ENCODE assay signal across 16 cellular contexts in the genomic region with DNA sequence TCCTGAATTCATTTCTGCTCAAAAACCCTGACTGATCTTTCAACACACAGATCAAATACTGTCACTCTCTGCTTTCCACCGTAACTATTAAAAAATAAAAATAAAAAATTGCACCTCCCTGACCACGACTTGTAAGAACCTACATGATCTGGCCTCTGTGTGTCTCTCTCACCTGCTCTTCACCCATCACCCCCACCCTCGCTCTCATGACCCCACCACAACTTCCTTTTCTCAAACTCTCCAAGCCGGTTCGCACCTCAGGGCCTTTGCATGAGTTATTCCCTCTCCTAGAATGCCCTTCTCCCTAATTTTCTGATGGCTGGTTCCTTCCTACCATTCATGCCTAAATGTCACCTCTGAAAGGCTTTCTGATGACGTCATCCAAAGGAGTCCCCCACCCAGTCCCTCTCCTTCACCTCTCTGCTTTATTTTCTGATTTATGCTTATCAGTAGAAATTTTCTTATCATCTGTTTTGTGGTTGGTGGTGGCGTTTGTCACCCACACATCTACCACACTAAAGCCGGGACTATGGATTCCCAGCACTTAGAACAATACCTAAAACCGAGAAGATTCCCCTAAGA. TPM values are rescaled to one million over a fixed set of nuclear protein-coding genes. Genes with fewer than 3 reads are reported as not detected.
DNase-seq lines count a peak whose midpoint lies in the region; ATAC-seq, FAIRE-seq and TF ChIP-seq lines count a peak whose summit lies in the region.
"Had no signal": no experiment of that assay in that cellular context is flagged by ENCODE, and none has a peak within 500 bp of the region (broad histone marks: within the 10 kb centered on the region; RNA-seq: fewer than 3 reads in every experiment).

No MANE protein-coding gene starts in this region.

- no peak overlapping the region for H3K27ac ChIP-seq in K562 (ENCODE audit: extremely low read depth, low read depth, low read length)
- peak overlapping the region; percentile 6 to 61 for H3K27ac ChIP-seq in uterus

- no peak for TF ChIP-seq RAD21 in K562 (CRISPR knock-in tag; conservative IDR thresholded peaks at IDR 0.05 in 1 of 2, IDR thresholded peaks at IDR 0.05 in 1 of 2)

- BruUV-seq in K562 (replicated peaks; lab: Mats Ljungman, UMichigan), result no TSS peak

- POLR2A ChIA-PET in K562 (lab: Yijun Ruan, JAX), result interaction anchor here (1.7 kb wide), 1 partner anchor 9 kb away, joined by 12 read pairs; the partner anchor contains the start of gene CNKSR3

- no peak for FAIRE-seq in K562 (lab: Jason Lieb, UNC)

- CTCF ChIA-PET in K562 (lab: Yijun Ruan, JAX; ENCODE audit: low intra/inter-chr PET ratio), result no interaction called here

- no peak overlapping the region for H3K4me2 ChIP-seq in K562 (ENCODE audit: insufficient read depth, low read length)
- H3K4me2 ChIP-seq: SK-N-SH had no signal

- peaks cover 91% of the 10 kb centered on the region for H3K79me2 ChIP-seq in K562 (ENCODE audit: control insufficient read depth, insufficient read depth, low read length)

- H3K36me3 ChIP-seq in K562 (ENCODE audit: control insufficient read depth, insufficient read depth, low read length) (peaks cover 23% of the 10 kb centered on the region), uterus (no peaks in the 10 kb centered on the region)

- no peak overlapping the region for H3K4me3 ChIP-seq in K562
- H3K4me3 ChIP-seq in uterus, result no peak overlapping the region

- 46% methylated on average over 9 of the region's 9 CpGs for WGBS in K562 (ENCODE audit: insufficient coverage, low coverage, missing lambda C conversion rate)

- no peak for TF ChIP-seq EP300 in K562 (IDR thresholded peaks at IDR 0.05; ENCODE audit: low read length)

- peak overlapping the region in 2 of 3 experiments; percentile 62 to 85 for H3K27ac Mint-ChIP-seq in nephron

- ATAC-seq in HG03432 (IDR thresholded peaks at IDR 0.05; ENCODE audit: unreplicated experiment) (peak; percentile 37), K562 (peak; percentile 49)

- H3K4me1 Mint-ChIP-seq in nephron, result peaks cover 68% of the 10 kb centered on the region

- peaks cover 40% of the 10 kb centered on the region for H3K36me3 Mint-ChIP-seq in nephron (ENCODE audit: low read depth)
- H3K36me3 Mint-ChIP-seq: CD8-positive, alpha-beta memory T cell had no signal

- H4K20me1 ChIP-seq in K562 (replicated peaks; ENCODE audit: control insufficient read depth, insufficient read depth, low read length), result no peaks in the 10 kb centered on the region; the same call in 1 of the 2 replicates

- in situ Hi-C loops in K562 (cut with MboI), result loop anchor here (25.0 kb wide), 1 partner anchor 1514 kb away; the partner anchor contains the start of gene FBXO5

- DNase-seq in K562 (ENCODE audit: extremely low read depth in 1 of 4, low spot score in 3 of 4) (peak in 2 of 4 experiments; percentile 68 to 72), uterus (no peak), inferior parietal cortex (ENCODE audit: extremely low spot score) (no peak), HPDE6-E6E7 (ENCODE audit: extremely low spot score) (no peak), islet precursor cell (no peak)
- DNase-seq: CD8-positive, alpha-beta memory T cell; DMS79 treated with DMSO at 0.1 percent for 48 hours; KG1; NCI-H1105 treated with DMSO at 0.1 percent for 48 hours; NCI-H187; NCI-H226; NCI-H524; SHP77 treated with DMSO at 0.1 percent for 48 hours had no signal

- H3K27me3 Mint-ChIP-seq in nephron (ENCODE audit: low read depth), result no peaks in the 10 kb centered on the region

- no peaks in the 10 kb centered on the region for H3K9me3 ChIP-seq in K562 (replicated peaks; ENCODE audit: control insufficient read depth, insufficient read depth, low read depth, low read length)
- H3K9me3 ChIP-seq in uterus, result no peaks in the 10 kb centered on the region
- H3K9me3 ChIP-seq: SK-N-SH had no signal

- no peak overlapping the region for H3K4me3 Mint-ChIP-seq in nephron
- H3K4me3 Mint-ChIP-seq: CD8-positive, alpha-beta memory T cell had no signal

- no peaks in the 10 kb centered on the region for H3K9me1 ChIP-seq in K562 (ENCODE audit: control insufficient read depth, insufficient read depth, low read length)

- intact Hi-C loops in K562 (cut with micrococcal nuclease), result loop anchor here (5.0 kb wide), 1 partner anchor 64 kb away; no protein-coding TSS in a partner anchor
- intact Hi-C loops in uterus (cut with DNase I; ENCODE audit: low total_unique reads), result no loop called here

- no peak overlapping the region for H3K9ac ChIP-seq in K562 (ENCODE audit: insufficient read depth in 1 of 2, low read depth in 2 of 2, low read length in 2 of 2)
- H3K9ac ChIP-seq: SK-N-SH had no signal

- no peaks in the 10 kb centered on the region for H3K27me3 ChIP-seq in K562 (ENCODE audit: control insufficient read depth in 2 of 2, insufficient read depth in 2 of 2, low read length in 2 of 2)
- H3K27me3 ChIP-seq in uterus, result no peaks in the 10 kb centered on the region

- no peaks in the 10 kb centered on the region for H3K9me3 Mint-ChIP-seq in nephron

- H3K4me1 ChIP-seq in K562 (replicated peaks in 1 of 2; ENCODE audit: control insufficient read depth in 2 of 2, insufficient read depth in 2 of 2, low read length in 2 of 2) (peaks cover 5 to 6% of the 10 kb centered on the region in 2 experiments; a peak in 4 of 5 replicates), uterus (no peaks in the 10 kb centered on the region)

- TF ChIP-seq POLR2A in K562 (conservative IDR thresholded peaks at IDR 0.05) (no peak), uterus (IDR thresholded peaks at IDR 0.05) (no peak)

- no peak overlapping the region for H2AFZ ChIP-seq in K562 (ENCODE audit: low read depth, low read length)

- TF ChIP-seq CTCF in K562 (IDR thresholded peaks at IDR 0.05 in 2 of 3, conservative IDR thresholded peaks at IDR 0.05 in 1 of 3; ENCODE audit: insufficient read depth in 2 of 3, low read depth in 1 of 3, low read length in 3 of 3) (no peak; a peak in 1 of 6 replicates), nephron (IDR thresholded peaks at IDR 0.05; ENCODE audit: unreplicated experiment in 3 of 3) (no peak), uterus (IDR thresholded peaks at IDR 0.05) (no peak)

TF ChIP-seq in K562, 482 proteins besides CTCF, POLR2A, EP300 and RAD21 (continues in another document):
- TF ChIP-seq ARNT (IDR thresholded peaks at IDR 0.05), result peak in 1 of 2 experiments; percentile 26; a peak in 1 of 4 replicates
- no peak for TF ChIP-seq IRF1 (CRISPR knock-in tag; IDR thresholded peaks at IDR 0.05; ENCODE audit: borderline replicate concordance)
- no peak for TF ChIP-seq ZC3H8 (IDR thresholded peaks at IDR 0.05)
- TF ChIP-seq, protein P1, sequence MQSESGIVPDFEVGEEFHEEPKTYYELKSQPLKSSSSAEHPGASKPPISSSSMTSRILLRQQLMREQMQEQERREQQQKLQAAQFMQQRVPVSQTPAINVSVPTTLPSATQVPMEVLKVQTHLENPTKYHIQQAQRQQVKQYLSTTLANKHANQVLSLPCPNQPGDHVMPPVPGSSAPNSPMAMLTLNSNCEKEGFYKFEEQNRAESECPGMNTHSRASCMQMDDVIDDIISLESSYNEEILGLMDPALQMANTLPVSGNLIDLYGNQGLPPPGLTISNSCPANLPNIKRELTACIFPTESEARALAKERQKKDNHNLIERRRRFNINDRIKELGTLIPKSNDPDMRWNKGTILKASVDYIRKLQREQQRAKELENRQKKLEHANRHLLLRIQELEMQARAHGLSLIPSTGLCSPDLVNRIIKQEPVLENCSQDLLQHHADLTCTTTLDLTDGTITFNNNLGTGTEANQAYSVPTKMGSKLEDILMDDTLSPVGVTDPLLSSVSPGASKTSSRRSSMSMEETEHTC (IDR thresholded peaks at IDR 0.05), result no peak
- TF ChIP-seq CREM (IDR thresholded peaks at IDR 0.05; ENCODE audit: low read depth), result peak; percentile 63; the same call in 1 of the 2 replicates
- peak; percentile 95 for TF ChIP-seq ATF7 (IDR thresholded peaks at IDR 0.05)
- 0 out of 2 replicates have a peak, but pooled peaks have one; percentile 50 for TF ChIP-seq SMARCA5 (IDR thresholded peaks at IDR 0.05)
- no peak for TF ChIP-seq ATF1 (CRISPR knock-in tag; IDR thresholded peaks at IDR 0.05)
- TF ChIP-seq ATF1 (tag; IDR thresholded peaks at IDR 0.05), result peak; percentile 70
- 0 out of 2 replicates have a peak, but pooled peaks have one; percentile 29 for TF ChIP-seq ADNP (tag; IDR thresholded peaks at IDR 0.05)
- no peak for TF ChIP-seq CC2D1A (IDR thresholded peaks at IDR 0.05)
- TF ChIP-seq HNRNPH1 (optimal IDR thresholded peaks at IDR 0.05; ENCODE audit: low read depth, low read length), result no peak
- TF ChIP-seq KDM1A (IDR thresholded peaks at IDR 0.05), result peak; percentile 55 to 62
- TF ChIP-seq HDAC2 (IDR thresholded peaks at IDR 0.05), result 0 out of 2 replicates have a peak, but pooled peaks have one; percentile 34
- peak; percentile 48; the same call in 1 of the 2 replicates for TF ChIP-seq JUN (IDR thresholded peaks at IDR 0.05; ENCODE audit: borderline replicate concordance, low read depth, low read length)
- no peak for TF ChIP-seq JUN (CRISPR knock-in tag; IDR thresholded peaks at IDR 0.05; ENCODE audit: borderline replicate concordance)

RNA-seq across cellular contexts. Expression of gene CNKSR3, which starts 9.1 kb away (rescaled TPM):
- 10.5 and 14.3 TPM in 2 replicates for total RNA-seq in K562 (2011; cell fraction: chromatin; rRNA removed; ENCODE audit: low replicate concordance)
- 4.2 and 4.6 TPM in 2 replicates for total RNA-seq in K562 (2011; cell fraction: nucleolus; rRNA removed)
- 7.0 and 15.1 TPM in 2 replicates for total RNA-seq in K562 (2011; cell fraction: nucleoplasm; rRNA removed)
- 6.7 and 11.6 TPM in 2 replicates for total RNA-seq in K562 (2014; rRNA removed)
- total RNA-seq in K562 (2014; rRNA removed; fragmentation: Illumina TruSeq; extraction: Trizol), result 19.4 and 20.6 TPM in 2 replicates
- 17.4 and 18.6 TPM in 2 replicates for total RNA-seq in K562 (2015; rRNA removed; fragmentation: Illumina TruSeq; extraction: Trizol)
- 25.7 and 27.9 TPM in 2 replicates for total RNA-seq in K562 (2021)
- 7.1 and 8.1 TPM in 2 replicates for polyA plus RNA-seq in K562 (2011; rRNA removed)
- polyA plus RNA-seq in K562 (2011; cell fraction: cytosol; rRNA removed), result 4.9 and 5.0 TPM in 2 replicates
- 5.8 and 8.4 TPM in 2 replicates for polyA plus RNA-seq in K562 (2011; cell fraction: nucleus; rRNA removed)
- polyA plus RNA-seq in K562 (2012), result 5.2 and 13.5 TPM in 2 replicates
- 24.2 and 29.6 TPM in 2 replicates for polyA plus RNA-seq in K562 (2014; fragmentation: Illumina TruSeq; extraction: Trizol)
- polyA plus RNA-seq in K562 (2014; fragmentation: Nextera tagmentation; extraction: Ambion mirVana), result 1 to 10 TPM; 4.5 to 5.3 TPM
- polyA plus RNA-seq in K562 (2014; rRNA removed), result 9.5 and 9.7 TPM in 2 replicates
- polyA minus RNA-seq in K562 (2011; rRNA and poly(A)+ RNA removed), result 11.9 and 12.1 TPM in 2 replicates
- polyA minus RNA-seq in K562 (2011; cell fraction: cytosol; rRNA and poly(A)+ RNA removed), result 5.2 and 6.2 TPM in 2 replicates
- 3.0 and 5.4 TPM in 2 replicates for polyA minus RNA-seq in K562 (2011; cell fraction: nucleus; rRNA and poly(A)+ RNA removed)
- 10 to 100 TPM in 2 of 4 donors, 1 to 10 TPM in 2; 7.6 to 29.6 (median 12.4) TPM for total RNA-seq in uterus
- polyA plus RNA-seq: CD8-positive, alpha-beta memory T cell had no signal
